Comparison of ENCODE assay signal across 1 cellular context in genomic region chr1:173476664-173477285, GRCh38.
TF ChIP-seq lines count a peak whose summit lies in the region.

No MANE protein-coding gene starts in this region.

TF ChIP-seq in HepG2, 621 proteins besides CTCF, POLR2A, EP300 and RAD21 (continued from another document and continues in another):
- TF ChIP-seq TRIM22 (IDR thresholded peaks at IDR 0.05): no peak
- TF ChIP-seq ZNF143 (CRISPR knock-in tag; IDR thresholded peaks at IDR 0.05): 0 out of 2 replicates have a peak, but pooled peaks have one; percentile 38
- peak; percentile 73 for TF ChIP-seq BHLHE40 (IDR thresholded peaks at IDR 0.05; ENCODE audit: low read length)
- 0 out of 2 replicates have a peak, but pooled peaks have one; percentile 21 for TF ChIP-seq ZNF788 (CRISPR knock-in tag; IDR thresholded peaks at IDR 0.05; ENCODE audit: borderline replicate concordance)
- peak; percentile 21; the same call in 1 of the 2 replicates for TF ChIP-seq HCFC1 (IDR thresholded peaks at IDR 0.05; ENCODE audit: low read depth, low read length)
- TF ChIP-seq BATF2 (CRISPR knock-in tag; IDR thresholded peaks at IDR 0.05): no peak
- peak; percentile 17 for TF ChIP-seq SKI (IDR thresholded peaks at IDR 0.05; ENCODE audit: partially characterized antibody)
- 0 out of 2 replicates have a peak, but pooled peaks have one; percentile 5 for TF ChIP-seq PHF21A (CRISPR knock-in tag; IDR thresholded peaks at IDR 0.05)
- peak; percentile 60; the same call in 1 of the 2 replicates for TF ChIP-seq PHF20 (CRISPR knock-in tag; IDR thresholded peaks at IDR 0.05)
- TF ChIP-seq ZFP36L1 (CRISPR knock-in tag; IDR thresholded peaks at IDR 0.05): no peak
- TF ChIP-seq HNRNPLL (IDR thresholded peaks at IDR 0.05; ENCODE audit: low read depth, low read length, poor library complexity, severe bottlenecking): peak; percentile 92
- 0 out of 2 replicates have a peak, but pooled peaks have one; percentile 27 for TF ChIP-seq ZBTB7B (CRISPR knock-in tag; IDR thresholded peaks at IDR 0.05)
- peak; percentile 68; the same call in 1 of the 2 replicates for TF ChIP-seq TAF1 (CRISPR knock-in tag; IDR thresholded peaks at IDR 0.05)
- TF ChIP-seq POLR2G (IDR thresholded peaks at IDR 0.05; ENCODE audit: low read depth, low read length): peak; percentile 74
- no peak for TF ChIP-seq ZNF670 (CRISPR knock-in tag; IDR thresholded peaks at IDR 0.05; ENCODE audit: borderline replicate concordance)
- peak; percentile 85; the same call in 1 of the 2 replicates for TF ChIP-seq KLF12 (CRISPR knock-in tag; IDR thresholded peaks at IDR 0.05; ENCODE audit: borderline replicate concordance)
- no peak for TF ChIP-seq BORCS8-MEF2B (CRISPR knock-in tag; IDR thresholded peaks at IDR 0.05)
- no peak for TF ChIP-seq HNF1A (IDR thresholded peaks at IDR 0.05; ENCODE audit: low read depth)
- peak; percentile 13; the same call in 1 of the 2 replicates for TF ChIP-seq HNF1A (CRISPR knock-in tag; IDR thresholded peaks at IDR 0.05; ENCODE audit: borderline replicate concordance)
- TF ChIP-seq ZNF605 (CRISPR knock-in tag; IDR thresholded peaks at IDR 0.05): 0 out of 2 replicates have a peak, but pooled peaks have one; percentile 7
- TF ChIP-seq ARID4A (CRISPR knock-in tag; IDR thresholded peaks at IDR 0.05; ENCODE audit: borderline replicate concordance): peak; percentile 72
- no peak; a peak in 1 of 4 replicates for TF ChIP-seq KLF16 (CRISPR knock-in tag; IDR thresholded peaks at IDR 0.05)
- TF ChIP-seq ZNF616 (CRISPR knock-in tag; IDR thresholded peaks at IDR 0.05; ENCODE audit: low read depth): no peak
- TF ChIP-seq SOX13 (IDR thresholded peaks at IDR 0.05): no peak
- peak in 1 of 2 experiments; percentile 6; a peak in 1 of 4 replicates for TF ChIP-seq SOX13 (CRISPR knock-in tag; conservative IDR thresholded peaks at IDR 0.05 in 1 of 2, IDR thresholded peaks at IDR 0.05 in 1 of 2)
- 0 out of 2 replicates have a peak, but pooled peaks have one; percentile 38 for TF ChIP-seq ZKSCAN1 (IDR thresholded peaks at IDR 0.05; ENCODE audit: low read length)
- TF ChIP-seq NFYC (CRISPR knock-in tag; IDR thresholded peaks at IDR 0.05): peak; percentile 79
- TF ChIP-seq ZNF10 (CRISPR knock-in tag; IDR thresholded peaks at IDR 0.05; ENCODE audit: borderline replicate concordance, low read depth): no peak
- peak; percentile 52; the same call in 1 of the 2 replicates for TF ChIP-seq ERF (CRISPR knock-in tag; IDR thresholded peaks at IDR 0.05)
- TF ChIP-seq THAP7 (CRISPR knock-in tag; IDR thresholded peaks at IDR 0.05): no peak
- TF ChIP-seq SAP130 (CRISPR knock-in tag; IDR thresholded peaks at IDR 0.05; ENCODE audit: low read depth): peak; percentile 82
- peak; percentile 29; the same call in 1 of the 2 replicates for TF ChIP-seq CREM (IDR thresholded peaks at IDR 0.05)
- no peak for TF ChIP-seq CREM (CRISPR knock-in tag; IDR thresholded peaks at IDR 0.05)
- 0 out of 2 replicates have a peak, but pooled peaks have one; percentile 9 for TF ChIP-seq CBFB (CRISPR knock-in tag; IDR thresholded peaks at IDR 0.05)
- TF ChIP-seq MIER3 (CRISPR knock-in tag; IDR thresholded peaks at IDR 0.05; ENCODE audit: borderline replicate concordance): no peak
- TF ChIP-seq ZNF275 (CRISPR knock-in tag; IDR thresholded peaks at IDR 0.05; ENCODE audit: borderline replicate concordance): no peak
- peak; percentile 30; the same call in 1 of the 2 replicates for TF ChIP-seq ZBTB14 (CRISPR knock-in tag; IDR thresholded peaks at IDR 0.05)
- peak; percentile 16 for TF ChIP-seq ASH2L (IDR thresholded peaks at IDR 0.05; ENCODE audit: insufficient read length, low read depth, low read length)
- peak; percentile 13; the same call in 1 of the 2 replicates for TF ChIP-seq DRAP1 (CRISPR knock-in tag; IDR thresholded peaks at IDR 0.05)
- TF ChIP-seq BCL6 (CRISPR knock-in tag; IDR thresholded peaks at IDR 0.05): 0 out of 2 replicates have a peak, but pooled peaks have one; percentile 2
- TF ChIP-seq MXD4 (CRISPR knock-in tag; IDR thresholded peaks at IDR 0.05): peak; percentile 79; the same call in 1 of the 2 replicates
- TF ChIP-seq RNF219 (CRISPR knock-in tag; IDR thresholded peaks at IDR 0.05): no peak
- 0 out of 2 replicates have a peak, but pooled peaks have one; percentile 39 for TF ChIP-seq TGIF2 (CRISPR knock-in tag; IDR thresholded peaks at IDR 0.05)
- no peak for TF ChIP-seq FOXP4 (CRISPR knock-in tag; IDR thresholded peaks at IDR 0.05)
